Comparison of ENCODE assay signal across 10 cellular contexts in genomic region chr5:148186248-148187003, GRCh38. TPM values are rescaled to one million over a fixed set of nuclear protein-coding genes. Genes with fewer than 3 reads are reported as not detected.
DNase-seq lines count a peak whose midpoint lies in the region; ATAC-seq and TF ChIP-seq lines count a peak whose summit lies in the region.
"Had no signal": no experiment of that assay in that cellular context is flagged by ENCODE, and none has a peak within 500 bp of the region (broad histone marks: within the 10 kb centered on the region; RNA-seq: fewer than 3 reads in every experiment).

No MANE protein-coding gene starts in this region.

- DNase-seq in RPMI7951 (ENCODE audit: low read depth) (peak; percentile 50), left lobe of liver (ENCODE audit: low spot score) (no peak), NCI-H2029 (lab: John Stamatoyannopoulos, UW) (no peak), tibial artery (no peak), GM10248 (ENCODE audit: extremely low spot score) (no peak)
- DNase-seq in stimulated activated CD4-positive, alpha-beta T cell treated with anti-CD3 and anti-CD28 coated beads, Interleukin-2, amount 100 ng/mL, for 48 hours = no peak
- DNase-seq: gastrocnemius medialis had no signal

- intact Hi-C loops in tibial artery (cut with DNase I; ENCODE audit: low total_unique reads) = no loop called here

- H3K36me3 ChIP-seq in tibial artery = no peaks in the 10 kb centered on the region
- H3K36me3 ChIP-seq: gastrocnemius medialis had no signal

- no peaks in the 10 kb centered on the region for H3K27me3 ChIP-seq in tibial artery
- H3K27me3 ChIP-seq: gastrocnemius medialis had no signal

- no peaks in the 10 kb centered on the region for H3K4me1 ChIP-seq in tibial artery
- H3K4me1 ChIP-seq: gastrocnemius medialis had no signal

- H3K4me3 ChIP-seq in tibial artery = no peak overlapping the region
- H3K4me3 ChIP-seq: gastrocnemius medialis had no signal

- no peak overlapping the region for H3K27ac ChIP-seq in tibial artery
- H3K27ac ChIP-seq: gastrocnemius medialis had no signal

- CTCF ChIA-PET in GM10248 (lab: Yijun Ruan, JAX) = interaction anchor here (1.4 to 1.5 kb wide), 3 partner anchors 13 to 544 kb away, joined by 3 to 6 read pairs (median 3); no protein-coding TSS in a partner anchor

- peak; percentile 88 for ATAC-seq in GM18508 (IDR thresholded peaks at IDR 0.05; ENCODE audit: insufficient read depth, unreplicated experiment)
- peak; percentile 83 for ATAC-seq in HG02870 (IDR thresholded peaks at IDR 0.05; ENCODE audit: unreplicated experiment)
- peak; percentile 36 for ATAC-seq in left lobe of liver

- H3K9me3 ChIP-seq in tibial artery = no peaks in the 10 kb centered on the region
- H3K9me3 ChIP-seq: gastrocnemius medialis had no signal

- TF ChIP-seq CTCF in tibial artery (IDR thresholded peaks at IDR 0.05) (no peak), GM10248 (IDR thresholded peaks at IDR 0.05; ENCODE audit: control extremely low read depth, extremely low read depth, low read depth, missing control alignments) (no peak)

- POLR2A ChIA-PET in GM10248 (lab: Yijun Ruan, JAX) = no interaction called here

RNA-seq across cellular contexts. Expression of gene SPINK6, which starts 16.4 kb away (rescaled TPM):
- total RNA-seq in RPMI7951 (2014; rRNA removed; shearing (Covaris generic)) = not detected in 2 replicates
- not detected for total RNA-seq in left lobe of liver
- total RNA-seq: gastrocnemius medialis; T-helper 2 cell treated with Interferon-gamma antibody and Interleukin-4, amounts not matched to agents 100 ng/mL and 5 ng/mL, for 36 hours had no signal

RNA-seq across cellular contexts. Expression of gene SPINK14, which starts 18.1 kb away (rescaled TPM):
- not detected in 2 replicates for total RNA-seq in RPMI7951 (2014; rRNA removed; shearing (Covaris generic))
- total RNA-seq in left lobe of liver = not detected
- total RNA-seq: gastrocnemius medialis; T-helper 2 cell treated with Interferon-gamma antibody and Interleukin-4, amounts not matched to agents 100 ng/mL and 5 ng/mL, for 36 hours had no signal

RNA-seq across cellular contexts. Expression of gene MARCOL, which starts 51.9 kb away (rescaled TPM):
- not detected in 2 replicates for total RNA-seq in RPMI7951 (2014; rRNA removed; shearing (Covaris generic))
- total RNA-seq in left lobe of liver = not detected
- total RNA-seq: gastrocnemius medialis; T-helper 2 cell treated with Interferon-gamma antibody and Interleukin-4, amounts not matched to agents 100 ng/mL and 5 ng/mL, for 36 hours had no signal

Comparison
In these comparisons a context has a peak if more than half of its experiments do, and no peak if none do; other contexts are left out.
1. ATAC-seq: peak in every context shown above with its lines; median percentile 88 in GM18508; 83 in HG02870; 36 in left lobe of liver.